ENCODE assay signal across 9 cellular contexts in genomic region chr12:98684199-98684598, GRCh38.
"Had no signal": no experiment of that assay in that cellular context is flagged by ENCODE, and none has a peak within 500 bp of the region (broad histone marks: within the 10 kb centered on the region; RNA-seq: fewer than 3 reads in every experiment).

No MANE protein-coding gene starts in this region.

- H3K4me3 ChIP-seq: GM23248, GM23338, HAP-1 had no signal

- H3K27ac Mint-ChIP-seq: GM23338, H9, HFFc6 had no signal

- ATAC-seq: GM23338, HCT116 had no signal

- H3K9me3 ChIP-seq: HAP-1 had no signal

- H3K9me3 Mint-ChIP-seq: GM23338, H9, HFFc6 had no signal

- H3K4me3 Mint-ChIP-seq: GM23338, H9, HFFc6 had no signal

- DNase-seq: GM23248, GOT3, H7, H9, HCEC 1CT, HFFc6 had no signal

- H3K27ac ChIP-seq: GM23248 had no signal

- H3K4me1 ChIP-seq: HAP-1 had no signal

- H3K4me1 Mint-ChIP-seq: GM23338, H9 had no signal
